In the genomic region with DNA sequence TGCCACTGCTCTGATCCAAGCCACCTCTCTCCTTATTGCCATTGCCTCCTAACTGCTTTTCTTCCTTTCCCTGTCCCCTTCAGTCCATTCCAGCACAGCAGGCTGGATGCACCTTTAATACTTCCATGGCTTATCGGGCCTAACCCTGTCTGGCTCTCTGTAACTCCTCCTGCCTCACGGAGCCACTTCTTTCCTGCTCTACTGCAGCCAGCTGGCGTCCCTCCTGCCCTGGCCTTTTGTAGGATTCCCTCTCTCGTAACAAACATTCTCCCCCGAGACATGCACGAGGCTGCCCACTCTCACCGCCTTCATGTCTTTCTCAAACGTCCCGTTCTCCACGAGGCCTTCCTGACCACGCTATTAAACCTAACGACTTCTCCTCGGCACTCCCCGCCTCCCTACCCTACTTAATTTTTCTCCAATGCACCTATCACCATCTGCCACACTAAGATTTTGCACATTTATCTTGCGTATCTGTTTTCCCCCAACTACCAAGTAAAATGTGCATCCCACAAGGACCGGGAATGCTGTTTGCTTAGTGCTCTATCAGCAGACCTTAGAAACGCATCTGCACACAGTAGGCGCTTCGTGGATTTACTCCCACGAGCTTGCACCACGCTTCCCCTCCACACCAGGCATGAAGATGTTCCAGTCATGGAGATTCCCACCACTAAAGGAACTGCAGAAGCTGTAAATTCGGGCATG, we compare ENCODE assay signal across 2 cellular contexts.
A peak's percentile ranks its signal among the peaks of the same experiment; 100 is the strongest.
TF ChIP-seq lines count a peak whose summit lies in the region.

No MANE protein-coding gene starts in this region.

TF ChIP-seq in IMR-90, 13 proteins besides CTCF, POLR2A, EP300 and RAD21:
- TF ChIP-seq BHLHE40 (IDR thresholded peaks at IDR 0.05; ENCODE audit: low read depth, low read length) (no peak), CHD1 (IDR thresholded peaks at IDR 0.05; ENCODE audit: low read depth, low read length) (no peak), SMC3 (IDR thresholded peaks at IDR 0.05; ENCODE audit: low read depth, low read length) (no peak), CEBPB (IDR thresholded peaks at IDR 0.05; ENCODE audit: low read depth, low read length) (no peak), RFX5 (IDR thresholded peaks at IDR 0.05; ENCODE audit: low read depth, low read length) (no peak)
TF ChIP-seq in IMR-90: peak in this region for 0.

TF ChIP-seq in K562, 482 proteins besides CTCF, POLR2A, EP300 and RAD21:
- no peak for TF ChIP-seq ZFP30 (CRISPR knock-in tag; IDR thresholded peaks at IDR 0.05; ENCODE audit: borderline replicate concordance)
- no peak for TF ChIP-seq TEAD4 (IDR thresholded peaks at IDR 0.05; ENCODE audit: low read length)
- no peak for TF ChIP-seq TEAD4 (CRISPR knock-in tag; IDR thresholded peaks at IDR 0.05; ENCODE audit: borderline replicate concordance)
- TF ChIP-seq ZKSCAN1 (IDR thresholded peaks at IDR 0.05; ENCODE audit: low read depth, low read length): 0 out of 2 replicates have a peak, but pooled peaks have one; percentile 53
- no peak for TF ChIP-seq PHTF2 (CRISPR knock-in tag; IDR thresholded peaks at IDR 0.05)
- no peak for TF ChIP-seq POU5F1 (IDR thresholded peaks at IDR 0.05; ENCODE audit: borderline replicate concordance, low read depth, low read length, partially characterized antibody)
- no peak for TF ChIP-seq DPF2 (IDR thresholded peaks at IDR 0.05)
- TF ChIP-seq HEY1 (CRISPR knock-in tag; IDR thresholded peaks at IDR 0.05; ENCODE audit: borderline replicate concordance): no peak
